In the genomic region with DNA sequence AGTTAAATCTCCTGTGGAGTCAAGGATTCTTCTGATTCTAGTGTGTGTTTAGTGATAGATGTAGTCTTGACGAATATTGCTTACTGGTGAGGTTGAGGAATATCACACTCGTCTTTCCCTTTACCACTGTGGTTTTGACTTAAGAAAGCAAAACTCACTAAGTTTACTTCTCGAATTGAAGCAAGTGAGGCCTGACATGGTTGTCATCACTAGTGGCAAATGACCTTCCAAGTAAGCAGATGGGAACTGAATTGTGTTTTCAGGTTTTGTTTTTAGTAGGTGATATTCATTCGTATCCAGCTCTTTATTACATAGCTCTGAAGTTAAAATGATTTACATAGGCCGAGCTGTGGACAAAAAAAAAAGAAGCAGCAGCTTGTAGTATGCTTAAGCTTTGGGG, we compare ENCODE assay signal across 1 cellular context.
TF ChIP-seq lines count a peak whose summit lies in the region.

No MANE protein-coding gene starts in this region.

TF ChIP-seq in H1, 55 proteins besides CTCF, POLR2A, EP300 and RAD21 (continued from another document):
- no peak for TF ChIP-seq USF2 (IDR thresholded peaks at IDR 0.05; ENCODE audit: low read length)
- no peak for TF ChIP-seq TAF1 (IDR thresholded peaks at IDR 0.05; ENCODE audit: low read depth, low read length)
- TF ChIP-seq TBP (IDR thresholded peaks at IDR 0.05; ENCODE audit: low read depth, low read length), result no peak
- TF ChIP-seq RXRA (IDR thresholded peaks at IDR 0.05; ENCODE audit: insufficient read depth, low read depth, low read length), result no peak
- no peak for TF ChIP-seq CHD1 (IDR thresholded peaks at IDR 0.05; ENCODE audit: low read depth, low read length)
- TF ChIP-seq SRF (IDR thresholded peaks at IDR 0.05; ENCODE audit: low read depth, low read length), result no peak
- TF ChIP-seq MAFK (IDR thresholded peaks at IDR 0.05; ENCODE audit: low read depth, low read length), result no peak
- TF ChIP-seq SIX5 (IDR thresholded peaks at IDR 0.05; ENCODE audit: low read depth, low read length), result no peak
- no peak for TF ChIP-seq FOSL1 (IDR thresholded peaks at IDR 0.05; ENCODE audit: insufficient read depth, low read depth, low read length)
- no peak for TF ChIP-seq CBX5 (IDR thresholded peaks at IDR 0.05; ENCODE audit: low read depth, low read length)
- no peak for TF ChIP-seq ZNF274 (IDR thresholded peaks at IDR 0.05; ENCODE audit: borderline replicate concordance, extremely low read depth, low read length)
